1 cellular context compared by ENCODE assay signal in the genomic region with DNA sequence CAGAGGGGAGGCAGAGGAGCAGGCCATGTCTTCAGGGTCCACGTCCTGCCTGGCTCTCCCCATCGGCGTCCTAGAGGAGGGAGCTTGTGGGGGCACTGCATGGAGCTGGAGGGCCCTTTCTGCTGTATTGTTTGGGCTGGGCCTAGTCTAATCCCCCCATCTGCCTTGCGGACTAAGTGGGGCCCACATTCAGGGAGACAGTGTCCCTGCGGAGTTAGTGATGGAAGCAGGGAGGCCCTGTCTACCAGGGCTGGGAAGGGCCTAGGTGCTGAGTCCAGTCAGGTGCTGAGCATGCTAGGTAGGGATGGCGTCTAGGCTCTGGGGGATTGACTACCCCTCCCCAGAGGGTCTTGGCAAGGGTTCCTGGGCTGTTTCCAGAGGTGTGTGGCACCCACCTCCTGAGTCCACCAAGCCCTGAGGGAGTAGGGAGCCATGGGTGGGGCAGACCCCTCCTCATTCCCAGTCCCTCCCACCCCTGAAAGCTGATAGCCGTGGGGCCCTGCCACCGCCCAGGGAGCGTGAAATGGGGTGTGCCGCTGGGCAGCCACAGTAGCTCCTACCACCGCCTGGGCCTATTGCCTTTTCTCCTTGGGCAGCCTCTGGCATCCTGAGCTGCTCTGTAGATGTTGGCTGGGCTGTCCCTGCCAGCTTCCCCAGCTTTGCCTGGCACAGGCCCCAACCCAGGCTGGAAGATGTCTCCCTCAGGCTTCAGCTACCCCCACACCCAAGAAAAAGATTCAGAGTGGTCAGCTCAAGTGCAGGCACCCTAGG.
TF ChIP-seq lines count a peak whose summit lies in the region.

No MANE protein-coding gene starts in this region.

TF ChIP-seq in IMR-90, 13 proteins besides CTCF, POLR2A, EP300 and RAD21:
- TF ChIP-seq MXI1 (IDR thresholded peaks at IDR 0.05; ENCODE audit: borderline replicate concordance, low read depth, low read length) (no peak), CHD1 (IDR thresholded peaks at IDR 0.05; ENCODE audit: low read depth, low read length) (no peak), MAZ (IDR thresholded peaks at IDR 0.05; ENCODE audit: borderline replicate concordance, low read depth, low read length) (no peak), FOS (IDR thresholded peaks at IDR 0.05; ENCODE audit: low read depth, low read length) (no peak), RCOR1 (IDR thresholded peaks at IDR 0.05; ENCODE audit: insufficient replicate concordance, low read length) (no peak), BHLHE40 (IDR thresholded peaks at IDR 0.05; ENCODE audit: low read depth, low read length) (no peak), CEBPB (IDR thresholded peaks at IDR 0.05; ENCODE audit: low read depth, low read length) (no peak), MAFK (IDR thresholded peaks at IDR 0.05; ENCODE audit: low read depth, low read length) (no peak), SMC3 (IDR thresholded peaks at IDR 0.05; ENCODE audit: low read depth, low read length) (no peak), NFE2L2 (IDR thresholded peaks at IDR 0.05; ENCODE audit: low read depth, low read length) (no peak)
- TF ChIP-seq, protein P1, sequence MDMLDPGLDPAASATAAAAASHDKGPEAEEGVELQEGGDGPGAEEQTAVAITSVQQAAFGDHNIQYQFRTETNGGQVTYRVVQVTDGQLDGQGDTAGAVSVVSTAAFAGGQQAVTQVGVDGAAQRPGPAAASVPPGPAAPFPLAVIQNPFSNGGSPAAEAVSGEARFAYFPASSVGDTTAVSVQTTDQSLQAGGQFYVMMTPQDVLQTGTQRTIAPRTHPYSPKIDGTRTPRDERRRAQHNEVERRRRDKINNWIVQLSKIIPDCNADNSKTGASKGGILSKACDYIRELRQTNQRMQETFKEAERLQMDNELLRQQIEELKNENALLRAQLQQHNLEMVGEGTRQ (IDR thresholded peaks at IDR 0.05; ENCODE audit: low read depth, low read length): no peak
- TF ChIP-seq, protein P2, sequence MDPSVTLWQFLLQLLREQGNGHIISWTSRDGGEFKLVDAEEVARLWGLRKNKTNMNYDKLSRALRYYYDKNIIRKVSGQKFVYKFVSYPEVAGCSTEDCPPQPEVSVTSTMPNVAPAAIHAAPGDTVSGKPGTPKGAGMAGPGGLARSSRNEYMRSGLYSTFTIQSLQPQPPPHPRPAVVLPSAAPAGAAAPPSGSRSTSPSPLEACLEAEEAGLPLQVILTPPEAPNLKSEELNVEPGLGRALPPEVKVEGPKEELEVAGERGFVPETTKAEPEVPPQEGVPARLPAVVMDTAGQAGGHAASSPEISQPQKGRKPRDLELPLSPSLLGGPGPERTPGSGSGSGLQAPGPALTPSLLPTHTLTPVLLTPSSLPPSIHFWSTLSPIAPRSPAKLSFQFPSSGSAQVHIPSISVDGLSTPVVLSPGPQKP (IDR thresholded peaks at IDR 0.05; ENCODE audit: borderline replicate concordance, low read depth, low read length): no peak
